In the genomic region with DNA sequence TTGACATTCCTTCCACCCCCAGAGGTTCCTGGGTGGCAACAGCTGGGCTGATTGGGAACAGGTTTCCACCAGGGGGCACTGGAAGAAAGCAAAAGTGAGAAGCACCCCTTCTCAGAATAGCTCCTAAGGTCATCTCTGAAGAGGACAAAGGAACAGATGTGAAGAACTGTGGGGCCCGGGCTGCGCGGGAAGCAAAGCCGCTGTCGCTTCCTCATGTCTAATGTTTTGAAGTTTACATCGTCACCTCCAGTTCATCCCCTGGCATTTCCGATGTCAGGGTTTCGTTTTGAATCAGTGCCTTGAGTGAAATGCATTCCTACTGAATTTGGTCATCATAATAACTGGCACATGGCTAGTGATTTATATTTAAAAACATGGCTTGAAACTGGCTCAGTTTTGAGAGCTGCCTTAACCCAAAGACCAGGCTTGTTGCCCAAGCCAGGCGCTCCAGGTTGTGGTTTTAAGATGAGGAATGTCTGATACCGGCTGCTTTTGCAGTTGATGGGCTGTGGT, we compare ENCODE assay signal across 8 cellular contexts. TPM values are rescaled to one million over a fixed set of nuclear protein-coding genes. Genes with fewer than 3 reads are reported as not detected.
DNase-seq lines count a peak whose midpoint lies in the region; ATAC-seq and TF ChIP-seq lines count a peak whose summit lies in the region.

No MANE protein-coding gene starts in this region.

- WGBS in thyroid gland, 2 donors: 9 to 16% methylated on average over 10 of the region's 10 CpGs

- H3K27me3 ChIP-seq in HL-60 (ENCODE audit: insufficient read depth, poor library complexity, severe bottlenecking) (no peaks in the 10 kb centered on the region), thyroid gland (no peaks in the 10 kb centered on the region)

- H3K4me1 Mint-ChIP-seq in activated T-cell treated with anti-CD3 and anti-CD28 coated beads, Interleukin-2, amount 50 U/mL, for 72 hours (ENCODE audit: low read depth): peaks cover 94% of the 10 kb centered on the region

- H3K27ac Mint-ChIP-seq in activated T-cell treated with anti-CD3 and anti-CD28 coated beads, Interleukin-2, amount 50 U/mL, for 72 hours: peak overlapping the region; percentile 99

- peak; percentile 62 for DNase-seq in COR-L47 (lab: John Stamatoyannopoulos, UW)
- peak; percentile 22 to 78 for DNase-seq in HL-60 (ENCODE audit: low read depth in 1 of 2, low spot score in 1 of 2)
- DNase-seq in RKO (ENCODE audit: low spot score): peak; percentile 97
- DNase-seq in activated T-cell treated with anti-CD3 and anti-CD28 coated beads, Interleukin-2, amount 50 U/mL, for 72 hours: peak; percentile 87 to 89
- peak; percentile 97 for DNase-seq in fibroblast of the aortic adventitia (ENCODE audit: low read depth)
- no peak for DNase-seq in omental fat pad (ENCODE audit: low spot score)
- peak; percentile 69 to 81 for DNase-seq in thyroid gland

- no peaks in the 10 kb centered on the region for H3K36me3 ChIP-seq in thyroid gland

- ATAC-seq in GM21360 (IDR thresholded peaks at IDR 0.05; ENCODE audit: unreplicated experiment) (peak; percentile 95), omental fat pad (ENCODE audit: low FRiP score) (peak; percentile 74)
- peak; percentile 78 to 80 for ATAC-seq in activated T-cell treated with anti-CD3 and anti-CD28 coated beads, Interleukin-2, amount 50 U/mL, for 72 hours (replicated peaks in 1 of 2)

- peak overlapping the region; percentile 87 to 92 for H3K4me3 Mint-ChIP-seq in activated T-cell treated with anti-CD3 and anti-CD28 coated beads, Interleukin-2, amount 50 U/mL, for 72 hours

- no peaks in the 10 kb centered on the region for H3K9me3 ChIP-seq in thyroid gland

- intact Hi-C loops in thyroid gland (cut with DNase I): no loop called here

- H3K36me3 Mint-ChIP-seq in activated T-cell treated with anti-CD3 and anti-CD28 coated beads, Interleukin-2, amount 50 U/mL, for 72 hours (ENCODE audit: insufficient read depth in 2 of 2): peaks cover 11 to 18% of the 10 kb centered on the region in 2 donors

- H3K9me3 Mint-ChIP-seq in activated T-cell treated with anti-CD3 and anti-CD28 coated beads, Interleukin-2, amount 50 U/mL, for 72 hours: no peaks in the 10 kb centered on the region

- H3K27ac ChIP-seq in HL-60 (replicated peaks) (peak overlapping the region; percentile 15; the same call in 1 of the 2 replicates), thyroid gland (peak overlapping the region; percentile 77 to 83 (median 78))

- TF ChIP-seq POLR2A in thyroid gland (IDR thresholded peaks at IDR 0.05): no peak

- no peaks in the 10 kb centered on the region for H3K27me3 Mint-ChIP-seq in activated T-cell treated with anti-CD3 and anti-CD28 coated beads, Interleukin-2, amount 50 U/mL, for 72 hours (ENCODE audit: low read depth)

- no peak overlapping the region for H3K4me3 ChIP-seq in HL-60 (replicated peaks; ENCODE audit: insufficient read depth, low read length)
- peak overlapping the region; percentile 15 for H3K4me3 ChIP-seq in fibroblast of the aortic adventitia (ENCODE audit: low read depth, low read length)
- no peak overlapping the region for H3K4me3 ChIP-seq in thyroid gland (replicated peaks in 1 of 3)

- TF ChIP-seq CTCF in HL-60 (IDR thresholded peaks at IDR 0.05; ENCODE audit: insufficient read depth, low read length) (peak; percentile 34), fibroblast of the aortic adventitia (IDR thresholded peaks at IDR 0.05; ENCODE audit: insufficient read depth, low read length) (peak; percentile 65), omental fat pad (IDR thresholded peaks at IDR 0.05) (peak in 1 of 3 donors; percentile 22), thyroid gland (IDR thresholded peaks at IDR 0.05) (peak in 4 of 6 experiments; percentile 48 to 72 (median 56))

- H3K4me1 ChIP-seq in thyroid gland: peaks cover 49 to 54% of the 10 kb centered on the region in 2 donors

RNA-seq across cellular contexts. Expression of a gene that starts 6.1 kb away (rescaled TPM):
- total RNA-seq in activated T-cell treated with anti-CD3 and anti-CD28 coated beads, Interleukin-2, amount 50 U/mL, for 72 hours: 10 to 100 TPM; 37.8 to 52.3 TPM
- 0.25 and 0.90 TPM in 2 replicates for total RNA-seq in fibroblast of the aortic adventitia (ENCODE audit: low replicate concordance)
- total RNA-seq in omental fat pad: 1 to 10 TPM; 1.8 to 3.5 (median 2.8) TPM
- total RNA-seq in thyroid gland: 1 to 10 TPM; 1.8 to 3.6 (median 1.9) TPM

Comparison
In these comparisons a context has a peak if more than half of its experiments do, and no peak if none do; other contexts are left out.
1. RNA of a gene that starts 6.1 kb away (total RNA-seq): 37.8 to 52.3 TPM in activated T-cell treated with anti-CD3 and anti-CD28 coated beads, Interleukin-2, amount 50 U/mL, for 72 hours; 1.8 to 3.5 TPM in omental fat pad, 1.8 to 3.6 TPM in thyroid gland and 0.25 to 0.90 TPM in fibroblast of the aortic adventitia; every median in the first group is over 4 times any median in the second.
2. Peak in every context shown above with its lines, with median percentiles within 50 percentile points of each other: ATAC-seq.